10 cellular contexts compared by ENCODE assay signal in genomic region chr1:18965206-18966173, GRCh38. TPM values are rescaled to one million over a fixed set of nuclear protein-coding genes. Genes with fewer than 3 reads are reported as not detected.
DNase-seq lines count a peak whose midpoint lies in the region; ATAC-seq and TF ChIP-seq lines count a peak whose summit lies in the region.
"Had no signal": no experiment of that assay in that cellular context is flagged by ENCODE, and none has a peak within 500 bp of the region (broad histone marks: within the 10 kb centered on the region; RNA-seq: fewer than 3 reads in every experiment).

No MANE protein-coding gene starts in this region.

- H3K9me2 ChIP-seq in HCT116 (ENCODE audit: insufficient read depth) = no peaks in the 10 kb centered on the region

- no peak for TF ChIP-seq RAD21 in HCT116 (IDR thresholded peaks at IDR 0.05; ENCODE audit: low read depth)

- RAD21 ChIA-PET in HCT116 (lab: Charles Lee; ENCODE audit: low non-redundant PET in 1 of 2, low total read pairs in 2 of 2, uncharacterized antibody in 2 of 2, unreplicated experiment in 2 of 2) = no interaction called here

- POLR2A ChIA-PET in HCT116 (lab: Charles Lee) = interaction anchor here (1.5 kb wide), 1 partner anchor 10 kb away, joined by 3 read pairs; the partner anchor contains the start of gene IFFO2

- CTCF ChIA-PET in HCT116 (lab: Charles Lee) = no interaction called here

- H3K4me1 ChIP-seq in HCT116 (ENCODE audit: control insufficient read depth in 1 of 2, insufficient read depth in 2 of 2, low read length in 2 of 2) = peaks cover 2 to 13% of the 10 kb centered on the region in 2 experiments; a peak in 2 of 4 replicates
- peaks cover 34% of the 10 kb centered on the region for H3K4me1 ChIP-seq in mesodermal cell (ENCODE audit: control insufficient read depth, insufficient read depth, low read length, poor library complexity, severe bottlenecking)

- DNase-seq in ELF-1 (ENCODE audit: low read depth, low spot score) (peak; percentile 94), HCT116 (ENCODE audit: low read depth, low spot score) (no peak), amniotic epithelial cell (ENCODE audit: low read depth) (peak; percentile 35), DMS53 (lab: John Stamatoyannopoulos, UW) (no peak), HuH-7.5 (ENCODE audit: low spot score) (no peak), NCI-H1694 (lab: John Stamatoyannopoulos, UW) (no peak)
- DNase-seq: NCI-H69 had no signal

- TF ChIP-seq POLR2A in HCT116 (IDR thresholded peaks at IDR 0.05; ENCODE audit: borderline replicate concordance, extremely low read depth, insufficient read depth, insufficient read length) = no peak

- 51 to 62% methylated on average over 13 to 17 of the region's 17 CpGs for WGBS in mesodermal cell (ENCODE audit: insufficient coverage in 2 of 2), 2 experiments

- no TSS peak for BruUV-seq in HCT116 (replicated peaks; lab: Mats Ljungman, UMichigan)

- intact Hi-C loops in HCT116 (cut with micrococcal nuclease) = no loop called here

- no peaks in the 10 kb centered on the region for H4K20me1 ChIP-seq in HCT116 (ENCODE audit: insufficient read depth)

- no peak for TF ChIP-seq CTCF in HCT116 (IDR thresholded peaks at IDR 0.05 in 2 of 3, conservative IDR thresholded peaks at IDR 0.05 in 1 of 3; ENCODE audit: borderline replicate concordance in 1 of 3, insufficient read depth in 1 of 3, low read depth in 2 of 3, low read length in 2 of 3)

- no peak overlapping the region for H3K9ac ChIP-seq in HCT116 (ENCODE audit: low read length)

- H3K79me2 ChIP-seq in HCT116 (ENCODE audit: insufficient read depth, low read length) = no peaks in the 10 kb centered on the region

- H3K4me3 ChIP-seq in HCT116 (replicated peaks in 1 of 2; ENCODE audit: low read depth in 1 of 2, low read length in 2 of 2) = no peak overlapping the region
- no peak overlapping the region for H3K4me3 ChIP-seq in mesodermal cell (ENCODE audit: extremely low read depth, insufficient read depth, low read length, poor library complexity, severe bottlenecking)
- H3K4me3 ChIP-seq: tibial artery had no signal

- H3K27ac ChIP-seq in HCT116 (ENCODE audit: low read depth, low read length) (no peak overlapping the region), mesodermal cell (ENCODE audit: low read depth, low read length, severe bottlenecking) (peak overlapping the region; percentile 87)
- H3K27ac ChIP-seq: tibial artery had no signal

- no peaks in the 10 kb centered on the region for H3K36me3 ChIP-seq in HCT116 (ENCODE audit: control insufficient read depth in 1 of 2, insufficient read depth in 2 of 2, low read length in 2 of 2)
- no peaks in the 10 kb centered on the region for H3K36me3 ChIP-seq in mesodermal cell (ENCODE audit: control insufficient read depth, insufficient read depth, low read length)
- H3K36me3 ChIP-seq: tibial artery had no signal

- H2AFZ ChIP-seq in HCT116 (ENCODE audit: low read depth, low read length, poor library complexity, severe bottlenecking) = peak overlapping the region; percentile 57

- H3K4me2 ChIP-seq in HCT116 (ENCODE audit: low read length) = peak overlapping the region; percentile 47

- H3K27me3 ChIP-seq in HCT116 (ENCODE audit: insufficient read depth, low read length) = no peaks in the 10 kb centered on the region
- H3K27me3 ChIP-seq: tibial artery had no signal

- H3K9me3 ChIP-seq in HCT116 (ENCODE audit: control insufficient read depth in 1 of 2, insufficient read depth in 1 of 2, low read depth in 1 of 2, low read length in 2 of 2) = no peaks in the 10 kb centered on the region
- no peaks in the 10 kb centered on the region for H3K9me3 ChIP-seq in mesodermal cell (ENCODE audit: control insufficient read depth, low read length)
- H3K9me3 ChIP-seq: tibial artery had no signal

- ATAC-seq in HCT116 = peak; percentile 63
- no peak for ATAC-seq in GM18511 (IDR thresholded peaks at IDR 0.05; ENCODE audit: unreplicated experiment)

TF ChIP-seq in HCT116, 20 proteins besides CTCF, POLR2A, EP300 and RAD21:
- TF ChIP-seq FOSL1 (IDR thresholded peaks at IDR 0.05; ENCODE audit: low read depth) (peak; percentile 20; the same call in 1 of the 2 replicates), TCF7L2 (IDR thresholded peaks at IDR 0.05; ENCODE audit: borderline replicate concordance, extremely low read depth, insufficient read depth, insufficient read length) (no peak)

RNA-seq across cellular contexts. Expression of gene IFFO2, which starts 9.0 kb away (rescaled TPM):
- 15.6 TPM for total RNA-seq in HCT116 (2021; ENCODE audit: unreplicated experiment)
- 11.7 and 15.6 TPM in 2 replicates for polyA plus RNA-seq in HCT116 (2012)
- 17.6 TPM for polyA plus RNA-seq in mesodermal cell (2013, experiment 1 of 2)
- 11.7 TPM for polyA plus RNA-seq in mesodermal cell (2013, experiment 2 of 2)

Comparison
In these comparisons a context has a peak if more than half of its experiments do, and no peak if none do; other contexts are left out.
1. DNase-seq: peak in ELF-1 (single experiment) and amniotic epithelial cell (single experiment); none in HCT116 (single experiment), DMS53 (single experiment), HuH-7.5 (single experiment) and NCI-H1694 (single experiment).